Comparison of ENCODE assay signal across 1 cellular context in genomic region chr2:219476605-219477578, GRCh38.
TF ChIP-seq lines count a peak whose summit lies in the region.

No MANE protein-coding gene starts in this region.

TF ChIP-seq in K562, 482 proteins besides CTCF, POLR2A, EP300 and RAD21:
- TF ChIP-seq ZNF277 (CRISPR knock-in tag; IDR thresholded peaks at IDR 0.05; ENCODE audit: borderline replicate concordance) (no peak), NFYB (IDR thresholded peaks at IDR 0.05; ENCODE audit: extremely low read depth, insufficient read length) (no peak), FUS (optimal IDR thresholded peaks at IDR 0.05; ENCODE audit: low read depth, low read length) (no peak), ZBTB7A (IDR thresholded peaks at IDR 0.05; ENCODE audit: borderline replicate concordance, control insufficient read depth, low read depth, low read length) (peak; percentile 38; the same call in 1 of the 2 replicates), ZNF263 (CRISPR knock-in tag; IDR thresholded peaks at IDR 0.05; ENCODE audit: borderline replicate concordance) (peak; percentile 69), ZNF121 (CRISPR knock-in tag; conservative IDR thresholded peaks at IDR 0.05) (no peak)
- TF ChIP-seq, protein P1, sequence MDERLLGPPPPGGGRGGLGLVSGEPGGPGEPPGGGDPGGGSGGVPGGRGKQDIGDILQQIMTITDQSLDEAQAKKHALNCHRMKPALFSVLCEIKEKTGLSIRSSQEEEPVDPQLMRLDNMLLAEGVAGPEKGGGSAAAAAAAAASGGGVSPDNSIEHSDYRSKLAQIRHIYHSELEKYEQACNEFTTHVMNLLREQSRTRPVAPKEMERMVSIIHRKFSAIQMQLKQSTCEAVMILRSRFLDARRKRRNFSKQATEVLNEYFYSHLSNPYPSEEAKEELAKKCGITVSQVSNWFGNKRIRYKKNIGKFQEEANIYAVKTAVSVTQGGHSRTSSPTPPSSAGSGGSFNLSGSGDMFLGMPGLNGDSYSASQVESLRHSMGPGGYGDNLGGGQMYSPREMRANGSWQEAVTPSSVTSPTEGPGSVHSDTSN (CRISPR knock-in tag; IDR thresholded peaks at IDR 0.05; ENCODE audit: low read depth) = no peak
- TF ChIP-seq, protein P1 (tag; conservative IDR thresholded peaks at IDR 0.05; ENCODE audit: low read depth) = no peak
